1 cellular context compared by ENCODE assay signal in the genomic region with DNA sequence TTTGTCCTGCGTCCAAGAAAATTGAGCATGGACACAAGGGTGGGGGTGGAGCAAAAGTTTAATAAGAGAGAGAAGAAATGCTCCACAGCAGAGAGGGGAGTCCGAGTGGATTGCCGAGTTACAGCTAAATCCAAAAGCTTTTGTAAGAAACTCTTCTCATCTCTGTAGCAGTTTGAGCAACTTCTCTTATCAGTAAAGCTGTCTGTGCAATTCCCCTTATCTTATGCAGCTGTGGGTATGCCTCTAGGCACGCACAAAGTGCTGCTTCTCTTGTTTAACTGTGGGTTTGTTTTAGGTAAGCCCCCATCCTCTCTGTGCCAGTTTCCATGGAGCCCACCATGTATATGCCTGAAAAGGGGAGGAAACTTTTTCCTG.
A peak's percentile ranks its signal among the peaks of the same experiment; 100 is the strongest.
TF ChIP-seq lines count a peak whose summit lies in the region.

No MANE protein-coding gene starts in this region.

TF ChIP-seq in K562, 482 proteins besides CTCF, POLR2A, EP300 and RAD21 (continued from another document):
- TF ChIP-seq CHD1 (IDR thresholded peaks at IDR 0.05; ENCODE audit: low read length) (no peak), MAFG (tag; conservative IDR thresholded peaks at IDR 0.05) (no peak), CXXC5 (CRISPR knock-in tag; IDR thresholded peaks at IDR 0.05) (peak; percentile 62), ATF1 (CRISPR knock-in tag; IDR thresholded peaks at IDR 0.05) (no peak), ATF1 (tag; IDR thresholded peaks at IDR 0.05) (no peak), ARNT (IDR thresholded peaks at IDR 0.05) (peak in 1 of 2 experiments; percentile 43; a peak in 1 of 4 replicates), NEUROD1 (IDR thresholded peaks at IDR 0.05; ENCODE audit: borderline replicate concordance, low read depth, low read length, partially characterized antibody) (peak; percentile 17), CCAR2 (IDR thresholded peaks at IDR 0.05; ENCODE audit: low read depth, low read length) (no peak), SAFB (IDR thresholded peaks at IDR 0.05; ENCODE audit: borderline replicate concordance, low read depth, low read length) (no peak), ZNF224 (CRISPR knock-in tag; IDR thresholded peaks at IDR 0.05) (no peak), MECOM (CRISPR knock-in tag; IDR thresholded peaks at IDR 0.05) (no peak), NCOR1 (IDR thresholded peaks at IDR 0.05) (peak; percentile 71), U2AF1 (optimal IDR thresholded peaks at IDR 0.05; ENCODE audit: low read depth, low read length) (no peak), MBD2 (IDR thresholded peaks at IDR 0.05; ENCODE audit: borderline replicate concordance, low read depth) (no peak), RCOR1 (IDR thresholded peaks at IDR 0.05; ENCODE audit: borderline replicate concordance in 1 of 2, low read depth in 2 of 2, low read length in 2 of 2) (peak in 1 of 2 experiments; percentile 75; a peak in 2 of 4 replicates), ZNF253 (CRISPR knock-in tag; conservative IDR thresholded peaks at IDR 0.05) (no peak), TFAM (CRISPR knock-in tag; conservative IDR thresholded peaks at IDR 0.05) (no peak), HDAC8 (tag; IDR thresholded peaks at IDR 0.05) (no peak), JUND (IDR thresholded peaks at IDR 0.05; ENCODE audit: borderline replicate concordance, low read depth, low read length) (0 out of 2 replicates have a peak, but pooled peaks have one; percentile 36), JUND (tag; IDR thresholded peaks at IDR 0.05; ENCODE audit: borderline replicate concordance, low read depth, low read length) (no peak; the same call in 2 of the 3 replicates), ZNF586 (CRISPR knock-in tag; conservative IDR thresholded peaks at IDR 0.05) (no peak), SP2 (IDR thresholded peaks at IDR 0.05; ENCODE audit: extremely low read depth, low read depth, low read length, poor library complexity, severe bottlenecking) (no peak), CC2D1A (IDR thresholded peaks at IDR 0.05) (peak; percentile 60; the same call in 1 of the 2 replicates), RFX5 (IDR thresholded peaks at IDR 0.05; ENCODE audit: low read depth, low read length) (no peak), HDAC3 (IDR thresholded peaks at IDR 0.05; ENCODE audit: borderline replicate concordance, partially characterized antibody) (no peak), ADNP (tag; IDR thresholded peaks at IDR 0.05) (0 out of 2 replicates have a peak, but pooled peaks have one; percentile 33), FOSL1 (tag; conservative IDR thresholded peaks at IDR 0.05) (0 out of 2 replicates have a peak, but pooled peaks have one; percentile 44), SMARCE1 (IDR thresholded peaks at IDR 0.05) (peak; percentile 82), MTA3 (IDR thresholded peaks at IDR 0.05; ENCODE audit: borderline replicate concordance) (peak; percentile 74; the same call in 1 of the 2 replicates), ZNF197 (CRISPR knock-in tag; IDR thresholded peaks at IDR 0.05; ENCODE audit: low read depth) (no peak), ZNF384 (IDR thresholded peaks at IDR 0.05; ENCODE audit: low read depth, low read length) (no peak), ZNF143 (CRISPR knock-in tag; IDR thresholded peaks at IDR 0.05) (no peak), ARID2 (IDR thresholded peaks at IDR 0.05) (no peak), NRF1 (conservative IDR thresholded peaks at IDR 0.05 in 1 of 2, IDR thresholded peaks at IDR 0.05 in 1 of 2) (no peak), BCOR (IDR thresholded peaks at IDR 0.05) (peak; percentile 59), GATA2 (CRISPR knock-in tag; IDR thresholded peaks at IDR 0.05) (peak; percentile 81), PML (IDR thresholded peaks at IDR 0.05; ENCODE audit: low read length) (peak; percentile 76), ZNF444 (CRISPR knock-in tag; IDR thresholded peaks at IDR 0.05) (no peak), MEIS2 (IDR thresholded peaks at IDR 0.05; ENCODE audit: partially characterized antibody) (peak; percentile 29)
- TF ChIP-seq, protein P1, sequence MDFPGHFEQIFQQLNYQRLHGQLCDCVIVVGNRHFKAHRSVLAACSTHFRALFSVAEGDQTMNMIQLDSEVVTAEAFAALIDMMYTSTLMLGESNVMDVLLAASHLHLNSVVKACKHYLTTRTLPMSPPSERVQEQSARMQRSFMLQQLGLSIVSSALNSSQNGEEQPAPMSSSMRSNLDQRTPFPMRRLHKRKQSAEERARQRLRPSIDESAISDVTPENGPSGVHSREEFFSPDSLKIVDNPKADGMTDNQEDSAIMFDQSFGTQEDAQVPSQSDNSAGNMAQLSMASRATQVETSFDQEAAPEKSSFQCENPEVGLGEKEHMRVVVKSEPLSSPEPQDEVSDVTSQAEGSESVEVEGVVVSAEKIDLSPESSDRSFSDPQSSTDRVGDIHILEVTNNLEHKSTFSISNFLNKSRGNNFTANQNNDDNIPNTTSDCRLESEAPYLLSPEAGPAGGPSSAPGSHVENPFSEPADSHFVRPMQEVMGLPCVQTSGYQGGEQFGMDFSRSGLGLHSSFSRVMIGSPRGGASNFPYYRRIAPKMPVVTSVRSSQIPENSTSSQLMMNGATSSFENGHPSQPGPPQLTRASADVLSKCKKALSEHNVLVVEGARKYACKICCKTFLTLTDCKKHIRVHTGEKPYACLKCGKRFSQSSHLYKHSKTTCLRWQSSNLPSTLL (IDR thresholded peaks at IDR 0.05), result no peak
- TF ChIP-seq, protein P2, sequence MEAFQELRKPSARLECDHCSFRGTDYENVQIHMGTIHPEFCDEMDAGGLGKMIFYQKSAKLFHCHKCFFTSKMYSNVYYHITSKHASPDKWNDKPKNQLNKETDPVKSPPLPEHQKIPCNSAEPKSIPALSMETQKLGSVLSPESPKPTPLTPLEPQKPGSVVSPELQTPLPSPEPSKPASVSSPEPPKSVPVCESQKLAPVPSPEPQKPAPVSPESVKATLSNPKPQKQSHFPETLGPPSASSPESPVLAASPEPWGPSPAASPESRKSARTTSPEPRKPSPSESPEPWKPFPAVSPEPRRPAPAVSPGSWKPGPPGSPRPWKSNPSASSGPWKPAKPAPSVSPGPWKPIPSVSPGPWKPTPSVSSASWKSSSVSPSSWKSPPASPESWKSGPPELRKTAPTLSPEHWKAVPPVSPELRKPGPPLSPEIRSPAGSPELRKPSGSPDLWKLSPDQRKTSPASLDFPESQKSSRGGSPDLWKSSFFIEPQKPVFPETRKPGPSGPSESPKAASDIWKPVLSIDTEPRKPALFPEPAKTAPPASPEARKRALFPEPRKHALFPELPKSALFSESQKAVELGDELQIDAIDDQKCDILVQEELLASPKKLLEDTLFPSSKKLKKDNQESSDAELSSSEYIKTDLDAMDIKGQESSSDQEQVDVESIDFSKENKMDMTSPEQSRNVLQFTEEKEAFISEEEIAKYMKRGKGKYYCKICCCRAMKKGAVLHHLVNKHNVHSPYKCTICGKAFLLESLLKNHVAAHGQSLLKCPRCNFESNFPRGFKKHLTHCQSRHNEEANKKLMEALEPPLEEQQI (IDR thresholded peaks at IDR 0.05), result peak; percentile 67; the same call in 1 of the 2 replicates
- TF ChIP-seq, protein P3, sequence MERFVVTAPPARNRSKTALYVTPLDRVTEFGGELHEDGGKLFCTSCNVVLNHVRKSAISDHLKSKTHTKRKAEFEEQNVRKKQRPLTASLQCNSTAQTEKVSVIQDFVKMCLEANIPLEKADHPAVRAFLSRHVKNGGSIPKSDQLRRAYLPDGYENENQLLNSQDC (CRISPR knock-in tag; IDR thresholded peaks at IDR 0.05), result no peak
- TF ChIP-seq, protein P4, sequence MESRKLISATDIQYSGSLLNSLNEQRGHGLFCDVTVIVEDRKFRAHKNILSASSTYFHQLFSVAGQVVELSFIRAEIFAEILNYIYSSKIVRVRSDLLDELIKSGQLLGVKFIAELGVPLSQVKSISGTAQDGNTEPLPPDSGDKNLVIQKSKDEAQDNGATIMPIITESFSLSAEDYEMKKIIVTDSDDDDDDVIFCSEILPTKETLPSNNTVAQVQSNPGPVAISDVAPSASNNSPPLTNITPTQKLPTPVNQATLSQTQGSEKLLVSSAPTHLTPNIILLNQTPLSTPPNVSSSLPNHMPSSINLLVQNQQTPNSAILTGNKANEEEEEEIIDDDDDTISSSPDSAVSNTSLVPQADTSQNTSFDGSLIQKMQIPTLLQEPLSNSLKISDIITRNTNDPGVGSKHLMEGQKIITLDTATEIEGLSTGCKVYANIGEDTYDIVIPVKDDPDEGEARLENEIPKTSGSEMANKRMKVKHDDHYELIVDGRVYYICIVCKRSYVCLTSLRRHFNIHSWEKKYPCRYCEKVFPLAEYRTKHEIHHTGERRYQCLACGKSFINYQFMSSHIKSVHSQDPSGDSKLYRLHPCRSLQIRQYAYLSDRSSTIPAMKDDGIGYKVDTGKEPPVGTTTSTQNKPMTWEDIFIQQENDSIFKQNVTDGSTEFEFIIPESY (CRISPR knock-in tag; IDR thresholded peaks at IDR 0.05), result no peak
- TF ChIP-seq, protein P5, sequence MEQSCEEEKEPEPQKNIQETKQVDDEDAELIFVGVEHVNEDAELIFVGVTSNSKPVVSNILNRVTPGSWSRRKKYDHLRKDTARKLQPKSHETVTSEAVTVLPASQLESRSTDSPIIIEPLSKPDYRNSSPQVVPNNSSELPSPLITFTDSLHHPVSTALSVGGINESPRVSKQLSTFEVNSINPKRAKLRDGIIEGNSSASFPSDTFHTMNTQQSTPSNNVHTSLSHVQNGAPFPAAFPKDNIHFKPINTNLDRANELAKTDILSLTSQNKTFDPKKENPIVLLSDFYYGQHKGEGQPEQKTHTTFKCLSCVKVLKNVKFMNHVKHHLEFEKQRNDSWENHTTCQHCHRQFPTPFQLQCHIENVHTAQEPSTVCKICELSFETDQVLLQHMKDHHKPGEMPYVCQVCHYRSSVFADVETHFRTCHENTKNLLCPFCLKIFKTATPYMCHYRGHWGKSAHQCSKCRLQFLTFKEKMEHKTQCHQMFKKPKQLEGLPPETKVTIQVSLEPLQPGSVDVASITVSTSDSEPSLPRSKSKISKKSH (CRISPR knock-in tag; IDR thresholded peaks at IDR 0.05), result no peak
- TF ChIP-seq, protein P6, sequence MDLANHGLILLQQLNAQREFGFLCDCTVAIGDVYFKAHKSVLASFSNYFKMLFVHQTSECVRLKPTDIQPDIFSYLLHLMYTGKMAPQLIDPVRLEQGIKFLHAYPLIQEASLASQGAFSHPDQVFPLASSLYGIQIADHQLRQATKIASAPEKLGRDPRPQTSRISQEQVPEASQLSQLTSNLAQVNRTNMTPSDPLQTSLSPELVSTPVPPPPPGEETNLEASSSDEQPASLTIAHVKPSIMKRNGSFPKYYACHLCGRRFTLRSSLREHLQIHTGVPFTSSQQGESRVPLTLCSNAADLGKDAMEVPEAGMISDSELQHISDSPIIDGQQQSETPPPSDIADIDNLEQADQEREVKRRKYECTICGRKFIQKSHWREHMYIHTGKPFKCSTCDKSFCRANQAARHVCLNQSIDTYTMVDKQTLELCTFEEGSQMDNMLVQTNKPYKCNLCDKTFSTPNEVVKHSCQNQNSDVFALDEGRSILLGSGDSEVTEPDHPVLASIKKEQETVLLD (IDR thresholded peaks at IDR 0.05), result peak; percentile 64; the same call in 1 of the 2 replicates
- TF ChIP-seq, protein P7, sequence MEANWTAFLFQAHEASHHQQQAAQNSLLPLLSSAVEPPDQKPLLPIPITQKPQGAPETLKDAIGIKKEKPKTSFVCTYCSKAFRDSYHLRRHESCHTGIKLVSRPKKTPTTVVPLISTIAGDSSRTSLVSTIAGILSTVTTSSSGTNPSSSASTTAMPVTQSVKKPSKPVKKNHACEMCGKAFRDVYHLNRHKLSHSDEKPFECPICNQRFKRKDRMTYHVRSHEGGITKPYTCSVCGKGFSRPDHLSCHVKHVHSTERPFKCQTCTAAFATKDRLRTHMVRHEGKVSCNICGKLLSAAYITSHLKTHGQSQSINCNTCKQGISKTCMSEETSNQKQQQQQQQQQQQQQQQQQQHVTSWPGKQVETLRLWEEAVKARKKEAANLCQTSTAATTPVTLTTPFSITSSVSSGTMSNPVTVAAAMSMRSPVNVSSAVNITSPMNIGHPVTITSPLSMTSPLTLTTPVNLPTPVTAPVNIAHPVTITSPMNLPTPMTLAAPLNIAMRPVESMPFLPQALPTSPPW (CRISPR knock-in tag; IDR thresholded peaks at IDR 0.05), result no peak
- TF ChIP-seq, protein P8, sequence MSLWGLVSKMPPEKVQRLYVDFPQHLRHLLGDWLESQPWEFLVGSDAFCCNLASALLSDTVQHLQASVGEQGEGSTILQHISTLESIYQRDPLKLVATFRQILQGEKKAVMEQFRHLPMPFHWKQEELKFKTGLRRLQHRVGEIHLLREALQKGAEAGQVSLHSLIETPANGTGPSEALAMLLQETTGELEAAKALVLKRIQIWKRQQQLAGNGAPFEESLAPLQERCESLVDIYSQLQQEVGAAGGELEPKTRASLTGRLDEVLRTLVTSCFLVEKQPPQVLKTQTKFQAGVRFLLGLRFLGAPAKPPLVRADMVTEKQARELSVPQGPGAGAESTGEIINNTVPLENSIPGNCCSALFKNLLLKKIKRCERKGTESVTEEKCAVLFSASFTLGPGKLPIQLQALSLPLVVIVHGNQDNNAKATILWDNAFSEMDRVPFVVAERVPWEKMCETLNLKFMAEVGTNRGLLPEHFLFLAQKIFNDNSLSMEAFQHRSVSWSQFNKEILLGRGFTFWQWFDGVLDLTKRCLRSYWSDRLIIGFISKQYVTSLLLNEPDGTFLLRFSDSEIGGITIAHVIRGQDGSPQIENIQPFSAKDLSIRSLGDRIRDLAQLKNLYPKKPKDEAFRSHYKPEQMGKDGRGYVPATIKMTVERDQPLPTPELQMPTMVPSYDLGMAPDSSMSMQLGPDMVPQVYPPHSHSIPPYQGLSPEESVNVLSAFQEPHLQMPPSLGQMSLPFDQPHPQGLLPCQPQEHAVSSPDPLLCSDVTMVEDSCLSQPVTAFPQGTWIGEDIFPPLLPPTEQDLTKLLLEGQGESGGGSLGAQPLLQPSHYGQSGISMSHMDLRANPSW (CRISPR knock-in tag; IDR thresholded peaks at IDR 0.05), result no peak
